Comparison of ENCODE assay signal across 8 cellular contexts in the genomic region with DNA sequence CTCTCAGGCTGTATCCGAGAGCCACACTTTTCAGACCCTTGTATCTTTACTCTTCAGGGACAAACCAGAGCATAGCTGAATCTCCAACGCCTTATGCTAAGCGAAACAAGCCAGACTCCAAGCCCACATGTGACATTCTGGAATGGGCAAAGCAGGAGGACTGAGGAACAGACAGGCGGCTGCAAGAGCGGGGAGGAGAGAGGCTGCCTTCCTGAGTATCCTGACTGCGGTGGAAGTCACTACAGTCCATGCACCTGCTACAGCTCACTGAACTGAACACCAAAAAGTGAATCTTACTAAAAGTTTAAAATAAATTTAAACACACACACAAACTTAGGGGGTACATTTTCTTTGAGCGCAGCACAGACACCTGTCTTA. TPM values are rescaled to one million over a fixed set of nuclear protein-coding genes. Genes with fewer than 3 reads are reported as not detected.
DNase-seq lines count a peak whose midpoint lies in the region; ATAC-seq and TF ChIP-seq lines count a peak whose summit lies in the region.

No MANE protein-coding gene starts in this region.

- DNase-seq in HAP-1 (ENCODE audit: low spot score in 2 of 2) (peak; percentile 26 to 40), SJCRH30 (no peak), fibroblast of mammary gland (ENCODE audit: low read depth) (no peak), gastrocnemius medialis (no peak), SHP77 (lab: John Stamatoyannopoulos, UW) (no peak)

- H3K27me3 ChIP-seq in HAP-1 (ENCODE audit: low read depth): no peaks in the 10 kb centered on the region
- no peaks in the 10 kb centered on the region for H3K27me3 ChIP-seq in SJCRH30
- H3K27me3 ChIP-seq in gastrocnemius medialis: no peaks in the 10 kb centered on the region

- no peak for TF ChIP-seq CTCF in fibroblast of mammary gland (conservative IDR thresholded peaks at IDR 0.05; ENCODE audit: control insufficient read depth, insufficient read depth, low read depth, low read length)
- no peak for TF ChIP-seq CTCF in gastrocnemius medialis (IDR thresholded peaks at IDR 0.05 in 4 of 5, conservative IDR thresholded peaks at IDR 0.05 in 1 of 5)

- H3K27ac ChIP-seq in SJCRH30 (no peak overlapping the region), gastrocnemius medialis (no peak overlapping the region)

- ATAC-seq in gastrocnemius medialis: no peak
- no peak for ATAC-seq in GM21576 (IDR thresholded peaks at IDR 0.05; ENCODE audit: unreplicated experiment)
- ATAC-seq in GM18502 (IDR thresholded peaks at IDR 0.05; ENCODE audit: poor library complexity, unreplicated experiment): no peak
- ATAC-seq in HG03039 (IDR thresholded peaks at IDR 0.05; ENCODE audit: unreplicated experiment): no peak

- H3K9me3 ChIP-seq in HAP-1 (no peaks in the 10 kb centered on the region), SJCRH30 (replicated peaks) (no peaks in the 10 kb centered on the region), gastrocnemius medialis (no peaks in the 10 kb centered on the region)

- TF ChIP-seq POLR2A in gastrocnemius medialis (IDR thresholded peaks at IDR 0.05): no peak

- peak overlapping the region; percentile 76 for H3K4me3 ChIP-seq in HAP-1
- H3K4me3 ChIP-seq in SJCRH30: peak overlapping the region; percentile 94
- peak overlapping the region; percentile 77 for H3K4me3 ChIP-seq in fibroblast of mammary gland (ENCODE audit: control insufficient read depth, low read depth, low read length)
- H3K4me3 ChIP-seq in gastrocnemius medialis: peak overlapping the region; percentile 72 to 97 (median 88)

- intact Hi-C loops in gastrocnemius medialis (cut with DNase I; ENCODE audit: low total_unique reads): no loop called here

- peaks cover 6% of the 10 kb centered on the region for H3K4me1 ChIP-seq in HAP-1
- peaks cover 6% of the 10 kb centered on the region for H3K4me1 ChIP-seq in SJCRH30
- peaks cover 5 to 13% of the 10 kb centered on the region in 2 donors for H3K4me1 ChIP-seq in gastrocnemius medialis

- H3K36me3 ChIP-seq in HAP-1 (replicated peaks) (no peaks in the 10 kb centered on the region; the same call in 1 of the 2 replicates), SJCRH30 (no peaks in the 10 kb centered on the region), gastrocnemius medialis (no peaks in the 10 kb centered on the region)

- in situ Hi-C loops in HAP-1 (cut with MboI; ENCODE audit: low sequenced_read_pairs) (loop anchor here (10.0 kb wide), 2 partner anchors 54 to 56 kb away; partner anchors contain the start of gene TUBGCP5), gastrocnemius medialis (cut with MboI; ENCODE audit: low sequenced_read_pairs in 4 of 4) (no loop called here)

RNA-seq across cellular contexts. Expression of gene CYFIP1, which starts 1.5 kb away (rescaled TPM):
- 58.7 and 60.6 TPM in 2 replicates for total RNA-seq in SJCRH30 (2014; rRNA removed; shearing (Covaris generic))
- total RNA-seq in gastrocnemius medialis: 10 to 100 TPM; 31.1 to 52.6 (median 37.4) TPM

Comparison
In these comparisons a context has a peak if more than half of its experiments do, and no peak if none do; other contexts are left out.
1. DNase-seq: peak in HAP-1 (2 of 2); none in SJCRH30 (0 of 2), fibroblast of mammary gland (single experiment), gastrocnemius medialis (0 of 2) and SHP77 (0 of 2).
2. Peak in every context shown above with its lines, with median percentiles within 50 percentile points of each other: H3K4me3 ChIP-seq.